Comparison of ENCODE assay signal across 8 cellular contexts in the genomic region with DNA sequence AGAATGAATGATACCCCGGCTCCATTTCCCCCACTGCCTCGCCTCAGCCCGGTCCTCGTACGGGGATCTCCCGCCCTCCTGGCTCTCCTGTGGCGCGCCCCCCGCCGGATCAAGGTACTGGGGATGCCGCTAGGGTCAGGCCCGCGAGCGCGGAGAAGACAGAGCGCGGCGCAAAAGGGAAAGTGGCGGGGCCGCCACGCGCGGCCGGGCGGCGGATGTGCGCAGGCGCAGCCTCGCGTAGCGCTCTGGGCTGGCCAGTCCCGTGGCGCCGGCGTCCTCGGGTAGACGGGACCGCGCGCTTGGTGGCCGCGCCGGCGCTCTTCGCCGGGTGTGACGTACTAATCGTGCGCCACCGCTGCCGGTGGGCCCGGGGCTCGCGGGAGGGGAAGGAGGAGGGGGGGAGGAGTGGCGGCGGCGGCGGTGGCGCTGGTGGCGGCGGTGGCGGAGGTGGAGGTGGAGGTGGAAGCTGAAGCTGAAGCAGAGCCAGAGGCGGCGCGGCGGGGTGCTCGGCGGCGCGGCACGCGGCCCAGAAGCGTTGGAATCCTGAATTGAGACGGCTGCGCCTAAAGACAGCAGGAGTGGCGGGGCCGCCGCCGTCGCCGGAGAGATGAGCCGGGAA. TPM values are rescaled to one million over a fixed set of nuclear protein-coding genes. Genes with fewer than 3 reads are reported as not detected.
DNase-seq lines count a peak whose midpoint lies in the region; ATAC-seq, FAIRE-seq and TF ChIP-seq lines count a peak whose summit lies in the region.

Gene SENP3, plus strand, starts transcription at position 331 of the 619 bp plus-strand sequence. CDS start 1,158 bp downstream, outside the sequence.

- H3K27ac Mint-ChIP-seq in T-cell, result peak within 1 kb of the TSS; percentile 85 to 95

- no peaks in the 10 kb centered on the region for H3K9me2 ChIP-seq in MM.1S (replicated peaks; ENCODE audit: insufficient read depth, low read length)

- H4K91ac ChIP-seq in trophoblast cell (ENCODE audit: low read depth, low read length), result peak within 1 kb of the TSS; percentile 86

- no peak within 1 kb of the TSS for H3K23ac ChIP-seq in trophoblast cell (ENCODE audit: low read length)

- H2AFZ ChIP-seq in MM.1S (ENCODE audit: low read length), result peak within 1 kb of the TSS; percentile 92
- peak within 1 kb of the TSS; percentile 98 for H2AFZ ChIP-seq in trophoblast cell (ENCODE audit: insufficient read depth, low read length, poor library complexity)

- no peaks in the 10 kb centered on the region for H3K9me3 ChIP-seq in MM.1S (replicated peaks; ENCODE audit: insufficient read depth, low read length)
- no peaks in the 10 kb centered on the region for H3K9me3 ChIP-seq in adipocyte (ENCODE audit: control insufficient read depth, low read length)
- H3K9me3 ChIP-seq in cardiac muscle cell (ENCODE audit: low read depth), result no peaks in the 10 kb centered on the region
- no peaks in the 10 kb centered on the region for H3K9me3 ChIP-seq in trophoblast cell (ENCODE audit: insufficient read depth, low read depth, low read length)
- no peaks in the 10 kb centered on the region for H3K9me3 ChIP-seq in thyroid gland

- peak within 1 kb of the TSS; percentile 90 for H3K14ac ChIP-seq in trophoblast cell (ENCODE audit: low read length)

- H3F3A ChIP-seq in MM.1S (ENCODE audit: insufficient read depth, low read length), result peaks cover 14% of the 10 kb centered on the region; the same call in 1 of the 2 replicates

- H3K27me3 ChIP-seq in MM.1S (replicated peaks; ENCODE audit: insufficient read depth, low read length), result no peaks in the 10 kb centered on the region
- H3K27me3 ChIP-seq in adipocyte (replicated peaks; ENCODE audit: control insufficient read depth, insufficient read depth, low read length), result no peaks in the 10 kb centered on the region
- H3K27me3 ChIP-seq in cardiac muscle cell, result no peaks in the 10 kb centered on the region
- H3K27me3 ChIP-seq in trophoblast cell (ENCODE audit: insufficient read depth, low read length), result no peaks in the 10 kb centered on the region
- H3K27me3 ChIP-seq in thyroid gland, result no peaks in the 10 kb centered on the region

- no peak for FAIRE-seq in H54 (lab: Jason Lieb, UNC)

- H2AK5ac ChIP-seq in trophoblast cell (ENCODE audit: low read length), result peak within 1 kb of the TSS; percentile 79

- H3K79me1 ChIP-seq in trophoblast cell (ENCODE audit: low read length), result peaks cover 11% of the 10 kb centered on the region

- H2BK5ac ChIP-seq in trophoblast cell (ENCODE audit: low read depth, low read length, poor library complexity), result peak within 1 kb of the TSS; percentile 78

- H3K4me1 ChIP-seq in MM.1S (ENCODE audit: low read length) (peaks cover 26% of the 10 kb centered on the region), adipocyte (ENCODE audit: control insufficient read depth, insufficient read depth, low read length) (peaks cover 45% of the 10 kb centered on the region), cardiac muscle cell (ENCODE audit: low read depth) (peaks cover 20% of the 10 kb centered on the region), trophoblast cell (ENCODE audit: control insufficient read depth in 1 of 2, insufficient read depth in 2 of 2, low read length in 2 of 2) (peaks cover 4 to 12% of the 10 kb centered on the region in 2 experiments), thyroid gland (peaks cover 40 to 59% of the 10 kb centered on the region in 2 donors)

- H4K12ac ChIP-seq in trophoblast cell (ENCODE audit: low read depth, low read length), result peak within 1 kb of the TSS; percentile 95

- peak within 1 kb of the TSS; percentile 85 for H3K4ac ChIP-seq in trophoblast cell (ENCODE audit: low read depth, low read length)

- ATAC-seq in T-cell (replicated peaks in 1 of 4), result peak; percentile 86 to 89 (median 88)

- no peaks in the 10 kb centered on the region for H3K9me3 Mint-ChIP-seq in T-cell

- peak within 1 kb of the TSS; percentile 87 to 92 (median 92) for H3K4me3 Mint-ChIP-seq in T-cell

- CTCF ChIA-PET in T-cell (lab: Charles Lee), result interaction anchor here (1.0 to 2.8 kb wide), 17 partner anchors 9 to 516 kb away, joined by 3 to 22 read pairs (median 6); partner anchors contain the start of genes FXR2 (in 1 of the 2), GABARAP (in 1 of the 2), TMEM102 (in 1 of the 2) and TP53 (in 1 of the 2)

- TF ChIP-seq CTCF in MM.1S (IDR thresholded peaks at IDR 0.05; ENCODE audit: low read length) (no peak), cardiac muscle cell (IDR thresholded peaks at IDR 0.05; ENCODE audit: low read depth, low read length) (no peak), thyroid gland (IDR thresholded peaks at IDR 0.05) (peak in 1 of 6 experiments; percentile 18)

- peak within 1 kb of the TSS; percentile 93 for H3K18ac ChIP-seq in trophoblast cell (ENCODE audit: low read length)

- H3K36me3 Mint-ChIP-seq in T-cell, result peaks cover 4% of the 10 kb centered on the region

- H3K79me2 ChIP-seq in MM.1S (ENCODE audit: low read length), result peaks cover 46% of the 10 kb centered on the region
- peaks cover 11% of the 10 kb centered on the region for H3K79me2 ChIP-seq in trophoblast cell (ENCODE audit: control insufficient read depth, insufficient read depth, low read length, poor library complexity)

- H3K36me3 ChIP-seq in MM.1S (replicated peaks; ENCODE audit: insufficient read depth, low read length), result peaks cover 8% of the 10 kb centered on the region; the same call in 1 of the 2 replicates
- H3K36me3 ChIP-seq in adipocyte (ENCODE audit: control insufficient read depth, insufficient read depth, low read length, severe bottlenecking), result peaks cover 28% of the 10 kb centered on the region
- H3K36me3 ChIP-seq in cardiac muscle cell, result peaks cover 20% of the 10 kb centered on the region
- peaks cover 23 to 27% of the 10 kb centered on the region in 2 experiments for H3K36me3 ChIP-seq in trophoblast cell (ENCODE audit: control insufficient read depth in 1 of 2, insufficient read depth in 2 of 2, low read length in 2 of 2)
- peaks cover 18 to 31% of the 10 kb centered on the region in 2 donors for H3K36me3 ChIP-seq in thyroid gland

- H2BK12ac ChIP-seq in trophoblast cell (ENCODE audit: low read length), result peak within 1 kb of the TSS; percentile 1

- intact Hi-C loops in thyroid gland (cut with DNase I), result loop anchor here (2.0 to 5.0 kb wide), 3 partner anchors 47 to 204 kb away; partner anchors contain the start of genes FGF11, TMEM102 and TMEM95

- H3K4me2 ChIP-seq in MM.1S (ENCODE audit: low read depth, low read length) (peak within 1 kb of the TSS; percentile 90), trophoblast cell (ENCODE audit: low read length) (peak within 1 kb of the TSS; percentile 97)

- POLR2A ChIA-PET in T-cell (lab: Charles Lee), result interaction anchor here (0.6 to 1.1 kb wide), 4 partner anchors 13 to 120 kb away, joined by 3 to 5 read pairs (median 4); partner anchors contain the start of gene MPDU1 (in 1 of the 2)

- H3K4me1 Mint-ChIP-seq in T-cell, result peaks cover 29 to 48% (median 46%) of the 10 kb centered on the region in 3 donors

- H3K27me3 Mint-ChIP-seq in T-cell, result no peaks in the 10 kb centered on the region

- H2BK120ac ChIP-seq in trophoblast cell (ENCODE audit: insufficient read depth, low read length, poor library complexity), result peak within 1 kb of the TSS; percentile 75

- H3K27ac ChIP-seq in MM.1S (ENCODE audit: low read length) (peak within 1 kb of the TSS; percentile 68; the same call in 1 of the 2 replicates), cardiac muscle cell (peak within 1 kb of the TSS; percentile 82), trophoblast cell (ENCODE audit: low read depth, low read length) (peak within 1 kb of the TSS; percentile 38), thyroid gland (peak within 1 kb of the TSS; percentile 74 to 98 (median 79))

- H3K9ac ChIP-seq in MM.1S (ENCODE audit: low read length) (peak within 1 kb of the TSS; percentile 93), adipocyte (ENCODE audit: low read length) (peak within 1 kb of the TSS; percentile 88), trophoblast cell (ENCODE audit: low read length) (peak within 1 kb of the TSS; percentile 86)

- no peaks in the 10 kb centered on the region for H4K20me1 ChIP-seq in MM.1S (ENCODE audit: insufficient read depth, low read length)

- peak within 1 kb of the TSS; percentile 98 for H4K8ac ChIP-seq in trophoblast cell (ENCODE audit: low read depth, low read length)

- WGBS in trophoblast cell (ENCODE audit: extremely low coverage, insufficient coverage, insufficient read length), result no CpG with 5 or more reads among the region's 82 CpGs
- WGBS in thyroid gland, 2 donors, result 0% methylated on average over 27 of the region's 82 CpGs; no CpG with 5 or more reads in 1 of the 2 donors

- H3K4me3 ChIP-seq in MM.1S (ENCODE audit: low read length) (peak within 1 kb of the TSS; percentile 73), adipocyte (ENCODE audit: low read length) (peak within 1 kb of the TSS; percentile 81), cardiac muscle cell (peak within 1 kb of the TSS; percentile 61), trophoblast cell (ENCODE audit: low read depth, low read length) (peak within 1 kb of the TSS; percentile 92), thyroid gland (replicated peaks in 1 of 3) (peak within 1 kb of the TSS; percentile 79 to 91 (median 90))

- TF ChIP-seq POLR2A in H54 (IDR thresholded peaks at IDR 0.05; ENCODE audit: low read depth, low read length) (peak; percentile 57; the same call in 1 of the 2 replicates), thyroid gland (IDR thresholded peaks at IDR 0.05) (peak in 1 of 2 donors; percentile 68)

- DNase-seq in GDM1 (lab: John Stamatoyannopoulos, UW) (peak; percentile 87), H54 (ENCODE audit: insufficient read length, low spot score) (peak; percentile 94), MM.1S (peak; percentile 91), T-cell (peak; percentile 74 to 90 (median 85)), adipocyte (ENCODE audit: low read depth) (peak; percentile 98), cardiac muscle cell (ENCODE audit: low read depth in 1 of 2, low spot score in 1 of 2) (peak; percentile 94 to 96), trophoblast cell (peak; percentile 86 to 92), thyroid gland (peak; percentile 90)

RNA-seq across cellular contexts. Expression of gene SENP3, which starts in this region (rescaled TPM):
- total RNA-seq in T-cell (10 to 100 TPM; 38.7 to 43.3 (median 42.6) TPM), cardiac muscle cell (71.5 and 78.9 TPM in 2 replicates), thyroid gland (10 to 100 TPM; 62.4 to 73.3 (median 66.3) TPM)
- 43.4 and 45.0 TPM in 2 replicates for polyA plus RNA-seq in cardiac muscle cell
- polyA plus RNA-seq in trophoblast cell (2013), result 35.5 and 36.6 TPM in 2 replicates

Comparison
In these comparisons a context has a peak if more than half of its experiments do, and no peak if none do; other contexts are left out.
1. Peak in every context shown above with its lines: DNase-seq, ATAC-seq, H3K4me3 ChIP-seq and H3K27ac ChIP-seq.